In genomic region chr7:73718905-73719805, GRCh38 we compare ENCODE assay signal across 8 cellular contexts. TPM values are rescaled to one million over a fixed set of nuclear protein-coding genes. Genes with fewer than 3 reads are reported as not detected.
DNase-seq lines count a peak whose midpoint lies in the region; ATAC-seq, FAIRE-seq and TF ChIP-seq lines count a peak whose summit lies in the region.

Gene STX1A, minus strand, starts transcription at chr7:73719669. Its CDS starts 38 bp downstream, at chr7:73719631.

- peak within 1 kb of the TSS; percentile 93 for H2AFZ ChIP-seq in K562 (ENCODE audit: low read depth, low read length)

- peak within 1 kb of the TSS; percentile 72 for H3K4me2 ChIP-seq in K562 (ENCODE audit: insufficient read depth, low read length)

- H3K9me1 ChIP-seq in K562 (ENCODE audit: control insufficient read depth, insufficient read depth, low read length), result peaks cover 6% of the 10 kb centered on the region

- H3K79me2 ChIP-seq in K562 (ENCODE audit: control insufficient read depth, insufficient read depth, low read length), result peaks cover 10% of the 10 kb centered on the region; the same call in 2 of the 3 replicates

- no peak for TF ChIP-seq RAD21 in K562 (CRISPR knock-in tag; conservative IDR thresholded peaks at IDR 0.05 in 1 of 2, IDR thresholded peaks at IDR 0.05 in 1 of 2)

- intact Hi-C loops in K562 (cut with micrococcal nuclease), result loop anchor here (5.0 kb wide), 1 partner anchor 37 kb away; the partner anchor contains the start of genes BUD23 and DNAJC30

- TSS peak; percentile 69 for BruUV-seq in K562 (replicated peaks; lab: Mats Ljungman, UMichigan)

- in situ Hi-C loops in K562 (cut with MboI), result no loop called here

- peak; percentile 94 for DNase-seq in Daoy (ENCODE audit: low read depth)
- peak; percentile 87 for DNase-seq in LoVo (ENCODE audit: low spot score)
- peak; percentile 51 for DNase-seq in T1000 (lab: John Stamatoyannopoulos, UW)
- peak; percentile 86 to 99 (median 98) for DNase-seq in K562 (ENCODE audit: extremely low read depth in 1 of 4, low spot score in 3 of 4)
- no peak for DNase-seq in cortex of kidney (lab: John Stamatoyannopoulos, UW)

- no peak for TF ChIP-seq POLR2A in K562 (conservative IDR thresholded peaks at IDR 0.05)

- peaks cover 20 to 50% of the 10 kb centered on the region in 2 experiments for H3K4me1 ChIP-seq in K562 (replicated peaks in 1 of 2; ENCODE audit: control insufficient read depth in 2 of 2, insufficient read depth in 2 of 2, low read length in 2 of 2)
- H3K4me1 ChIP-seq in iPS-15b (ENCODE audit: control insufficient read depth, insufficient read depth, low read length), result no peaks in the 10 kb centered on the region
- peaks cover 23 to 34% (median 26%) of the 10 kb centered on the region in 3 donors for H3K4me1 ChIP-seq in skeletal muscle tissue (ENCODE audit: control insufficient read depth in 3 of 3, insufficient read depth in 3 of 3, low read length in 3 of 3)

- TF ChIP-seq CTCF in K562 (IDR thresholded peaks at IDR 0.05 in 2 of 3, conservative IDR thresholded peaks at IDR 0.05 in 1 of 3; ENCODE audit: insufficient read depth in 2 of 3, low read depth in 1 of 3, low read length in 3 of 3), result peak in 2 of 3 experiments; percentile 4 to 20; a peak in 1 of 6 replicates

- no peaks in the 10 kb centered on the region for H3K9me3 ChIP-seq in K562 (replicated peaks; ENCODE audit: control insufficient read depth, insufficient read depth, low read depth, low read length)
- H3K9me3 ChIP-seq in iPS-15b (ENCODE audit: control insufficient read depth, insufficient read depth, low read length), result no peaks in the 10 kb centered on the region
- no peaks in the 10 kb centered on the region for H3K9me3 ChIP-seq in skeletal muscle tissue (ENCODE audit: control insufficient read depth in 3 of 3, low read length in 3 of 3)

- no peak for TF ChIP-seq EP300 in K562 (IDR thresholded peaks at IDR 0.05; ENCODE audit: low read length)

- WGBS in K562 (ENCODE audit: insufficient coverage, low coverage, missing lambda C conversion rate), result 4% methylated on average over 51 of the region's 96 CpGs

- H4K20me1 ChIP-seq in K562 (replicated peaks; ENCODE audit: control insufficient read depth, insufficient read depth, low read length), result peaks cover 29% of the 10 kb centered on the region

- H3K4me3 ChIP-seq in K562 (peak within 1 kb of the TSS; percentile 75), iPS-15b (ENCODE audit: low read depth, low read length) (peak within 1 kb of the TSS; percentile 71), skeletal muscle tissue (ENCODE audit: low read length in 3 of 3) (peak within 1 kb of the TSS; percentile 60 to 82 (median 74))

- H3K27ac ChIP-seq in K562 (ENCODE audit: extremely low read depth, low read depth, low read length) (0 out of 3 replicates have a peak within 1 kb of the TSS, but pooled peaks have one; percentile 25), skeletal muscle tissue (ENCODE audit: low read depth, low read length) (no peak within 1 kb of the TSS)

- POLR2A ChIA-PET in K562 (lab: Yijun Ruan, JAX), result interaction anchor here (0.6 to 1.9 kb wide), 5 partner anchors 15 to 1351 kb away, joined by 3 to 6 read pairs (median 4); no protein-coding TSS in a partner anchor

- ATAC-seq in GM21619 (IDR thresholded peaks at IDR 0.05; ENCODE audit: unreplicated experiment) (peak; percentile 38), K562 (peak; percentile 86)

- no peak for FAIRE-seq in K562 (lab: Jason Lieb, UNC)

- H3K36me3 ChIP-seq in K562 (ENCODE audit: control insufficient read depth, insufficient read depth, low read length) (no peaks in the 10 kb centered on the region), iPS-15b (ENCODE audit: control insufficient read depth, insufficient read depth, low read length) (peaks cover 2% of the 10 kb centered on the region), skeletal muscle tissue (ENCODE audit: control insufficient read depth in 3 of 3, insufficient read depth in 3 of 3, low read length in 3 of 3) (no peaks in the 10 kb centered on the region)

- H3K27me3 ChIP-seq in K562 (ENCODE audit: control insufficient read depth in 2 of 2, insufficient read depth in 2 of 2, low read length in 2 of 2) (no peaks in the 10 kb centered on the region), iPS-15b (ENCODE audit: control insufficient read depth, insufficient read depth, low read length) (peaks cover 13% of the 10 kb centered on the region), skeletal muscle tissue (ENCODE audit: control insufficient read depth in 3 of 3, insufficient read depth in 3 of 3, low read length in 3 of 3) (no peaks in the 10 kb centered on the region)

- H3K9ac ChIP-seq in K562 (ENCODE audit: insufficient read depth in 1 of 2, low read depth in 2 of 2, low read length in 2 of 2) (peak within 1 kb of the TSS; percentile 56 to 94; a peak in 3 of 4 replicates), iPS-15b (ENCODE audit: low read depth, low read length) (no peak within 1 kb of the TSS), skeletal muscle tissue (ENCODE audit: low read depth in 1 of 3, low read length in 3 of 3) (peak within 1 kb of the TSS; percentile 65 to 85 (median 74))

- CTCF ChIA-PET in K562 (lab: Yijun Ruan, JAX; ENCODE audit: low intra/inter-chr PET ratio), result interaction anchor here (0.6 kb wide), 1 partner anchor 57 kb away, joined by 8 read pairs; no protein-coding TSS in a partner anchor

TF ChIP-seq in K562, 482 proteins besides CTCF, POLR2A, EP300 and RAD21 (continues in another document):
- TF ChIP-seq ZNF561 (CRISPR knock-in tag; conservative IDR thresholded peaks at IDR 0.05), result no peak
- no peak for TF ChIP-seq BRD9 (IDR thresholded peaks at IDR 0.05; ENCODE audit: low read depth, partially characterized antibody)
- no peak for TF ChIP-seq MBD2 (IDR thresholded peaks at IDR 0.05; ENCODE audit: borderline replicate concordance, low read depth)
- TF ChIP-seq ZNF436 (CRISPR knock-in tag; IDR thresholded peaks at IDR 0.05), result no peak
- TF ChIP-seq EP400 (IDR thresholded peaks at IDR 0.05), result no peak
- no peak for TF ChIP-seq ZNF165 (CRISPR knock-in tag; IDR thresholded peaks at IDR 0.05; ENCODE audit: borderline replicate concordance)
- no peak for TF ChIP-seq HDAC8 (tag; IDR thresholded peaks at IDR 0.05)
- TF ChIP-seq MXI1 (IDR thresholded peaks at IDR 0.05; ENCODE audit: low read depth, low read length), result no peak
- no peak for TF ChIP-seq ZNF217 (CRISPR knock-in tag; IDR thresholded peaks at IDR 0.05)
- TF ChIP-seq PCBP1 (IDR thresholded peaks at IDR 0.05; ENCODE audit: low read depth, low read length, poor library complexity, severe bottlenecking), result peak; percentile 46
- no peak for TF ChIP-seq MAFG (tag; conservative IDR thresholded peaks at IDR 0.05)
- TF ChIP-seq MNT (conservative IDR thresholded peaks at IDR 0.05), result peak in 1 of 2 experiments; percentile 37; a peak in 2 of 4 replicates
- no peak for TF ChIP-seq STAG1 (CRISPR knock-in tag; IDR thresholded peaks at IDR 0.05; ENCODE audit: borderline replicate concordance)
- TF ChIP-seq DIDO1 (tag; IDR thresholded peaks at IDR 0.05; ENCODE audit: low read depth), result no peak
- no peak for TF ChIP-seq PATZ1 (CRISPR knock-in tag; IDR thresholded peaks at IDR 0.05; ENCODE audit: borderline replicate concordance)

RNA-seq across cellular contexts. Expression of gene STX1A, which starts in this region (rescaled TPM):
- 65.7 and 133 TPM in 2 replicates for total RNA-seq in Daoy (2014; rRNA removed; shearing (Covaris generic))
- 30.3 and 77.9 TPM in 2 replicates for total RNA-seq in K562 (2011; cell fraction: chromatin; rRNA removed; ENCODE audit: low replicate concordance)
- 38.9 and 39.9 TPM in 2 replicates for total RNA-seq in K562 (2011; cell fraction: nucleolus; rRNA removed)
- 23.4 and 25.5 TPM in 2 replicates for total RNA-seq in K562 (2011; cell fraction: nucleoplasm; rRNA removed)
- total RNA-seq in K562 (2014; rRNA removed) (9.1 and 9.9 TPM in 2 replicates), K562 (2014; rRNA removed; fragmentation: Illumina TruSeq; extraction: Trizol) (2.3 and 3.9 TPM in 2 replicates), K562 (2015; rRNA removed; fragmentation: Illumina TruSeq; extraction: Trizol) (6.3 and 9.6 TPM in 2 replicates), K562 (2021) (8.0 and 8.9 TPM in 2 replicates), skeletal muscle tissue (8.4 TPM)
- polyA plus RNA-seq in K562 (2011; rRNA removed) (6.7 and 7.5 TPM in 2 replicates), K562 (2014; fragmentation: Illumina TruSeq; extraction: Trizol) (6.1 and 9.9 TPM in 2 replicates), K562 (2014; fragmentation: Nextera tagmentation; extraction: Ambion mirVana) (under 1 TPM; 0.04 to 0.15 TPM), K562 (2014; rRNA removed) (11.7 and 15.1 TPM in 2 replicates)
- 5.7 and 9.2 TPM in 2 replicates for polyA plus RNA-seq in K562 (2011; cell fraction: cytosol; rRNA removed)
- polyA plus RNA-seq in K562 (2011; cell fraction: nucleus; rRNA removed), result 47.5 and 68.0 TPM in 2 replicates
- polyA plus RNA-seq in K562 (2012), result 7.2 and 8.0 TPM in 2 replicates
- polyA minus RNA-seq in K562 (2011; rRNA and poly(A)+ RNA removed), result 14.4 and 26.2 TPM in 2 replicates
- 6.7 and 8.3 TPM in 2 replicates for polyA minus RNA-seq in K562 (2011; cell fraction: cytosol; rRNA and poly(A)+ RNA removed)
- 9.0 and 13.7 TPM in 2 replicates for polyA minus RNA-seq in K562 (2011; cell fraction: nucleus; rRNA and poly(A)+ RNA removed)
